ENCODE assay signal across 15 cellular contexts in the genomic region with DNA sequence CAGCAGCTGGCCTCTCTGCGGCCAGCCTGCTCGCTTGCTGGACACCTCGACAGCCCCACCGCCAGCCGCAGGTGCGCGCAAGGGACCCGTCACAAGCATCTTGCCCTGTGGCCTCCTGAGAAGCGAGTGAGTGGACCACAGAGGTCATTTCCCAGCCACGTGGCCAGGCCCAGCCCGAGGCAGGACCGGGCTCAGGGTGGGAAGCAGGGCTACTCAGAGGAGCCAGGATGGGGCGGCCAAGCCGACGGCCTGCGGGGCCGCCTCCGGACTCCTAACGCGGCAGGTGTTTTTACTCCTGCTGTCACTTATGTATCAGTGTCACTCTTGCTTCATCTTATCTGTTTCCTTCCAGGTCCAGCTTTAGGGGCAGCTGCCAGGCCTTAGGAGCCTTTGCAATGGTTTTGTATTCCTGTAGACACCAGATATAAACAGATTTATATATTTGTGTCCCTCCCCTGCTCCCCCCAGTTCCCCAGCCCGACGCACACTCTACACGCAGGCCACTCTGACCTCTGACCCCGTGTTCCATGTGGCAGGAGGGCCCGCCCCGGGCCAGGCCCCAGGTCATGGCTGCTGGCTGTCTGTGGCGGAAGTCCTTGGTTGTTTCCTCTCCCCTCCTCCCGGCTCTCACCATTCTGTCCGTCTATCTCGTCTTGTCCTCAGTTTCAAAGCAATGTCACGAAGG.
A peak's percentile ranks its signal among the peaks of the same experiment; 100 is the strongest.
DNase-seq lines count a peak whose midpoint lies in the region; ATAC-seq and TF ChIP-seq lines count a peak whose summit lies in the region.
"Had no signal": no experiment of that assay in that cellular context is flagged by ENCODE, and none has a peak within 500 bp of the region (broad histone marks: within the 10 kb centered on the region; RNA-seq: fewer than 3 reads in every experiment).

No MANE protein-coding gene starts in this region.

- no CpG with 5 or more reads among the region's 31 CpGs for WGBS in trophoblast cell (ENCODE audit: extremely low coverage, insufficient coverage, insufficient read length)

- H3K79me1 ChIP-seq in trophoblast cell (ENCODE audit: low read length) = no peaks in the 10 kb centered on the region

- no peak overlapping the region for H2AK5ac ChIP-seq in trophoblast cell (ENCODE audit: low read length)

- H3K18ac ChIP-seq in trophoblast cell (ENCODE audit: low read length) = no peak overlapping the region

- H3K4me3 Mint-ChIP-seq in natural killer cell treated with Interleukin-12 subunit alpha and Interleukin-12 subunit beta and Interleukin-15 and Interleukin-18, amount 100 ng/mL, for 72 hours = no peak overlapping the region
- no peak overlapping the region for H3K4me3 Mint-ChIP-seq in natural killer cell
- H3K4me3 Mint-ChIP-seq: IgD-negative memory B cell had no signal

- H3K27me3 Mint-ChIP-seq in natural killer cell treated with Interleukin-12 subunit alpha and Interleukin-12 subunit beta and Interleukin-15 and Interleukin-18, amount 100 ng/mL, for 72 hours = no peaks in the 10 kb centered on the region
- no peaks in the 10 kb centered on the region for H3K27me3 Mint-ChIP-seq in natural killer cell (ENCODE audit: low read depth in 2 of 2)
- H3K27me3 Mint-ChIP-seq: IgD-negative memory B cell had no signal

- H3K4ac ChIP-seq in trophoblast cell (ENCODE audit: low read depth, low read length) = no peak overlapping the region

- DNase-seq in natural killer cell treated with Interleukin-12 subunit alpha and Interleukin-12 subunit beta and Interleukin-15 and Interleukin-18, amount 100 ng/mL, for 72 hours (ENCODE audit: low spot score) = peak; percentile 29
- DNase-seq in natural killer cell = no peak
- no peak for DNase-seq in left lobe of liver (ENCODE audit: low spot score)
- peak; percentile 78 to 83 for DNase-seq in trophoblast cell
- no peak for DNase-seq in GM10266 (ENCODE audit: extremely low spot score)
- DNase-seq in central memory CD4-positive, alpha-beta T cell = no peak
- DNase-seq in activated gamma-delta T cell treated with Interleukin-2 at 50 U/mL for 16 hours = no peak
- DNase-seq in HEK293T (ENCODE audit: extremely low spot score) = no peak
- DNase-seq: C1 segment of cervical spinal cord, DMS 273 treated with DMSO at 0.1 percent for 48 hours, NCI-H1417 treated with DMSO at 0.1 percent for 48 hours, NCI-H2081, NCI-H524 had no signal

- no peak overlapping the region for H4K12ac ChIP-seq in trophoblast cell (ENCODE audit: low read depth, low read length)

- H2AFZ ChIP-seq in trophoblast cell (ENCODE audit: insufficient read depth, low read length, poor library complexity) = no peak overlapping the region

- no peak overlapping the region for H2BK12ac ChIP-seq in trophoblast cell (ENCODE audit: low read length)

- TF ChIP-seq CTCF in natural killer cell (IDR thresholded peaks at IDR 0.05) (no peak), GM10266 (IDR thresholded peaks at IDR 0.05; ENCODE audit: control insufficient read depth, insufficient read depth, low read depth, missing control alignments) (no peak)

- H3K4me3 ChIP-seq in trophoblast cell (ENCODE audit: low read depth, low read length) = no peak overlapping the region

- H3K27me3 ChIP-seq in trophoblast cell (ENCODE audit: insufficient read depth, low read length) = no peaks in the 10 kb centered on the region

- H3K14ac ChIP-seq in trophoblast cell (ENCODE audit: low read length) = no peak overlapping the region

- H3K23ac ChIP-seq in trophoblast cell (ENCODE audit: low read length) = no peak overlapping the region

- ATAC-seq in natural killer cell treated with Interleukin-12 subunit alpha and Interleukin-12 subunit beta and Interleukin-15 and Interleukin-18, amount 100 ng/mL, for 72 hours = no peak
- no peak for ATAC-seq in natural killer cell
- peak; percentile 33 for ATAC-seq in left lobe of liver
- ATAC-seq: HCT116 had no signal

- POLR2A ChIA-PET in HEK293T (lab: Yijun Ruan, JAX) = no interaction called here

- no peak overlapping the region for H3K4me2 ChIP-seq in trophoblast cell (ENCODE audit: low read length)

- no peaks in the 10 kb centered on the region for H3K9me3 ChIP-seq in trophoblast cell (ENCODE audit: insufficient read depth, low read depth, low read length)

- no peaks in the 10 kb centered on the region for H3K79me2 ChIP-seq in trophoblast cell (ENCODE audit: control insufficient read depth, insufficient read depth, low read length, poor library complexity)

- no peak overlapping the region for H3K27ac Mint-ChIP-seq in natural killer cell treated with Interleukin-12 subunit alpha and Interleukin-12 subunit beta and Interleukin-15 and Interleukin-18, amount 100 ng/mL, for 72 hours
- no peak overlapping the region for H3K27ac Mint-ChIP-seq in natural killer cell
- H3K27ac Mint-ChIP-seq: IgD-negative memory B cell had no signal

- no peaks in the 10 kb centered on the region for H3K36me3 Mint-ChIP-seq in natural killer cell treated with Interleukin-12 subunit alpha and Interleukin-12 subunit beta and Interleukin-15 and Interleukin-18, amount 100 ng/mL, for 72 hours
- H3K36me3 Mint-ChIP-seq in natural killer cell = no peaks in the 10 kb centered on the region

- CTCF ChIA-PET in HEK293T (lab: Yijun Ruan, JAX) = no interaction called here

- intact Hi-C loops in natural killer cell (cut with micrococcal nuclease) = no loop called here

- no peak overlapping the region for H2BK120ac ChIP-seq in trophoblast cell (ENCODE audit: insufficient read depth, low read length, poor library complexity)

- no peak overlapping the region for H4K8ac ChIP-seq in trophoblast cell (ENCODE audit: low read depth, low read length)

- no peaks in the 10 kb centered on the region for H3K9me3 Mint-ChIP-seq in natural killer cell treated with Interleukin-12 subunit alpha and Interleukin-12 subunit beta and Interleukin-15 and Interleukin-18, amount 100 ng/mL, for 72 hours
- no peaks in the 10 kb centered on the region for H3K9me3 Mint-ChIP-seq in natural killer cell
- H3K9me3 Mint-ChIP-seq: IgD-negative memory B cell had no signal

- no peak overlapping the region for H4K91ac ChIP-seq in trophoblast cell (ENCODE audit: low read depth, low read length)

- H3K27ac ChIP-seq in trophoblast cell (ENCODE audit: low read depth, low read length) = no peak overlapping the region

- peaks cover 17 to 19% of the 10 kb centered on the region in 2 experiments for H3K36me3 ChIP-seq in trophoblast cell (ENCODE audit: control insufficient read depth in 1 of 2, insufficient read depth in 2 of 2, low read length in 2 of 2)

- H3K4me1 Mint-ChIP-seq in natural killer cell treated with Interleukin-12 subunit alpha and Interleukin-12 subunit beta and Interleukin-15 and Interleukin-18, amount 100 ng/mL, for 72 hours (ENCODE audit: low read depth in 2 of 2) = peaks cover 9 to 14% of the 10 kb centered on the region in 2 donors
- peaks cover 13 to 18% of the 10 kb centered on the region in 2 donors for H3K4me1 Mint-ChIP-seq in natural killer cell

- H2BK5ac ChIP-seq in trophoblast cell (ENCODE audit: low read depth, low read length, poor library complexity) = no peak overlapping the region

- no peak overlapping the region for H3K9ac ChIP-seq in trophoblast cell (ENCODE audit: low read length)

- peaks cover 7 to 8% of the 10 kb centered on the region in 2 experiments for H3K4me1 ChIP-seq in trophoblast cell (ENCODE audit: control insufficient read depth in 1 of 2, insufficient read depth in 2 of 2, low read length in 2 of 2)

TF ChIP-seq in HEK293T, 16 proteins besides CTCF, POLR2A, EP300 and RAD21:
- TF ChIP-seq FOXM1 (IDR thresholded peaks at IDR 0.05; ENCODE audit: borderline replicate concordance) (no peak), ELF4 (IDR thresholded peaks at IDR 0.05) (no peak), BHLHE40 (IDR thresholded peaks at IDR 0.05; ENCODE audit: borderline replicate concordance) (no peak), TARDBP (IDR thresholded peaks at IDR 0.05) (no peak), ARNT (IDR thresholded peaks at IDR 0.05) (no peak), SUZ12 (IDR thresholded peaks at IDR 0.05) (no peak), CTBP1 (IDR thresholded peaks at IDR 0.05; ENCODE audit: borderline replicate concordance) (no peak)
TF ChIP-seq in HEK293T: peak in this region for 0.

Comparison
In these comparisons a context has a peak if more than half of its experiments do, and no peak if none do; other contexts are left out.
1. DNase-seq: peak in natural killer cell treated with Interleukin-12 subunit alpha and Interleukin-12 subunit beta and Interleukin-15 and Interleukin-18, amount 100 ng/mL, for 72 hours (single experiment) and trophoblast cell (2 of 2); none in natural killer cell (single experiment), left lobe of liver (single experiment), GM10266 (single experiment), central memory CD4-positive, alpha-beta T cell (single experiment), activated gamma-delta T cell treated with Interleukin-2 at 50 U/mL for 16 hours (single experiment) and HEK293T (single experiment).